ENCODE assay signal across 29 cellular contexts in the genomic region with DNA sequence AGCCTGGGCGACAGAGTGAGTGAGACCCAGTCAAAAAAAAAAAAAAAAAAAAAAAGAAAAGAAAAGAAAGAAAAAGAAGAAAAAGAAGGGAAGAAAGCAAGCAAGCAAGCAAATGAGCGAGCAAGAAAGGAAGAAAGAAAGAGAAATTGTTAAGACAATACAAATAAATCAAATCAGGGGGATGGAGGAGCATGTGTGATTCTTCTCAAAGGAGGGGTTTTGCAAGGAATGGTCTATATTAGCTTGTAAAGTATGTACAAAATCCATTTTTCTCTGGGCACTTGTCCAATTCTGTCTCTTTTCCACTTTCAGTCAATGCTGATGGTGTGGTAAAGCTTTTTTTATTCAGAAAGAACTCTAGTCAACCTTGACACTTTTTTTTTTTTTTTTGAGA.
"Had no signal": no experiment of that assay in that cellular context is flagged by ENCODE, and none has a peak within 500 bp of the region (broad histone marks: within the 10 kb centered on the region; RNA-seq: fewer than 3 reads in every experiment).

No MANE protein-coding gene starts in this region.

- H3K27me3 ChIP-seq: neural progenitor cell, pancreas, spleen, suprapubic skin, testis, tibial artery, upper lobe of left lung, vagina had no signal

- H3K9me3 ChIP-seq: pancreas, prostate gland, spleen, suprapubic skin, testis, tibial artery, upper lobe of left lung, vagina had no signal

- H3K36me3 ChIP-seq: neural progenitor cell, pancreas, prostate gland, spleen, suprapubic skin, tibial artery, upper lobe of left lung, vagina had no signal

- H3K4me1 ChIP-seq: pancreas, tibial artery had no signal

- ATAC-seq: naive thymus-derived CD4-positive, alpha-beta T cell; natural killer cell; pancreas; right cardiac atrium; sciatic nerve; stimulated activated memory B cell treated with anti-CD40 and anti-IgM and Interleukin-4, amounts not matched to agents 10 μg/mL and 1 μg/mL and 100 μg/mL, for 72 hours; stimulated activated naive CD8-positive, alpha-beta T cell treated with anti-CD3 and anti-CD28 coated beads, Interleukin-15, amount 100 ng/mL, for 72 hours; stimulated activated naive CD8-positive, alpha-beta T cell treated with anti-CD3 and anti-CD28 coated beads, Interleukin-15, Interleukin-2, amounts not matched to agents 100 U/mL and 50 U/mL, for 24 hours had no signal

- DNase-seq: naive thymus-derived CD4-positive, alpha-beta T cell; natural killer cell; nucleus accumbens; pancreas; retina; right cardiac atrium; spleen; stimulated activated CD4-positive, alpha-beta T cell treated with anti-CD3 and anti-CD28 coated beads, Interleukin-12 subunit alpha, Interleukin-12 subunit beta, amount 100 ng/mL, for 4 hours; stimulated activated CD4-positive, alpha-beta T cell treated with anti-CD3 and anti-CD28 coated beads, Interleukin-1b, Interleukin-23, amount 100 ng/mL, for 48 hours; stimulated activated CD4-positive, alpha-beta T cell treated with anti-CD3 and anti-CD28 coated beads, Interleukin-4, amount 100 ng/mL, for 1 hour; stimulated activated CD4-positive, alpha-beta T cell treated with anti-CD3 and anti-CD28 coated beads, Interleukin-4, amount 100 ng/mL, for 4 hours; stimulated activated CD8-positive, alpha-beta memory T cell treated with anti-CD3 and anti-CD28 coated beads, Interleukin-4, amount 100 ng/mL, for 48 hours; stimulated activated naive CD4-positive, alpha-beta T cell; stimulated activated naive CD8-positive, alpha-beta T cell treated with anti-CD3 and anti-CD28 coated beads, Interleukin-15, amount 100 ng/mL, for 72 hours; stimulated activated naive CD8-positive, alpha-beta T cell treated with anti-CD3 and anti-CD28 coated beads, Interleukin-15, Interleukin-2, amounts not matched to agents 100 U/mL and 50 U/mL, for 24 hours; substantia nigra; testis; tibial artery; trophoblast cell; upper lobe of left lung had no signal

- H3K4me3 ChIP-seq: neural progenitor cell, pancreas, prostate gland, skin epidermis, smooth muscle cell, spleen, suprapubic skin, testis, tibial artery, upper lobe of left lung, vagina had no signal

- H3K9ac ChIP-seq: neural progenitor cell had no signal

- H3K4me2 ChIP-seq: neural progenitor cell, smooth muscle cell had no signal

- H2AFZ ChIP-seq: neural progenitor cell had no signal

- H3K27ac ChIP-seq: neural progenitor cell, pancreas, prostate gland, suprapubic skin, testis, tibial artery, upper lobe of left lung, vagina had no signal

- FAIRE-seq: pancreas, urothelium cell line had no signal
